In the genomic region with DNA sequence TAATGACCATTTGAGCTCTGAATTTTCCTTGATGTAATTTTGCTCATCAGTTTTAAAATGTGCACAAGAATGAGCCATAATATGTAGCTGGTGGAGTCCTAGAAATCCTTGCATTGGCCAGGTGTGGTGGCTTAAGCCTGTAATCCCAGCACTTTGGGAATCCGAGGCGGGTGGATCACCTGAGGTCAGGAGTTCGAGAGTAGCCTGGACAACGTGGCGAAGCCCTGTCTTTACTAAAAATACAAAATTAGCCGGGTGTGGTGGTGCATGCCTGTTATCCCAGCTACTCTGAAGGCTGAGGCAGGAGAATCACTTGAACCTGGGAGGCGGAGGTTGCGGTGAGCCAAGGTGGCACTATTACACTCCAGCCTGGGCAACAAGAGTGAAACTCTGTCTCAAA, we compare ENCODE assay signal across 6 cellular contexts. TPM values are rescaled to one million over a fixed set of nuclear protein-coding genes. Genes with fewer than 3 reads are reported as not detected.
"Had no signal": no experiment of that assay in that cellular context is flagged by ENCODE, and none has a peak within 500 bp of the region (broad histone marks: within the 10 kb centered on the region; RNA-seq: fewer than 3 reads in every experiment).

No MANE protein-coding gene starts in this region.

RNA-seq across cellular contexts. Expression of gene C16orf54, which starts 11.3 kb away (rescaled TPM):
- total RNA-seq: LHCN-M2, MCF 10A, PC-3, SK-MEL-5 had no signal
- polyA plus RNA-seq: SK-N-SH had no signal

RNA-seq across cellular contexts. Expression of gene ZG16, which starts 21.0 kb away (rescaled TPM):
- total RNA-seq: LHCN-M2, MCF 10A, OCI-LY7, PC-3, SK-MEL-5 had no signal
- polyA plus RNA-seq: SK-N-SH had no signal

RNA-seq across cellular contexts. Expression of gene PRRT2, which starts 54.9 kb away (rescaled TPM):
- total RNA-seq: SK-MEL-5 had no signal
